ENCODE assay signal across 10 cellular contexts in the genomic region with DNA sequence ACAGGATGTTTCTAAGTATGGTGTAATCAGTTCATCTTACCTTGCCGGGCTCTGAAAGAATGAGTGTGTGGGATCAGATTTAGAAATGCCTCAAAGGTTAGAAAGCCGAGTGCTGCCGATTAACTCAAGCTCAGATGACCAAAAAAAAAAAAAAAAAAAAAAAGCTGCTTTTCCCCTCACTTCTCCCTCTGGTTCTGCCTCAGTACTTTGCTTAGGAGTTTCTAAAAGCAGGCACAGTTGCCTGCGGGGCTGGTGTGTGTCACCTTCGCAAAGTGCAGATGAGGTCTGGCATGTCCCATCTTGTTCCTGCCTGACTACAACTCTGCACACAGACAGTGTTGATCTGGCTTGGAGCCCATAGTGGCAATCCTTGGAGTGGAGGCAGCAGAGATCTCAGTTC. TPM values are rescaled to one million over a fixed set of nuclear protein-coding genes. Genes with fewer than 3 reads are reported as not detected.
A peak's percentile ranks its signal among the peaks of the same experiment; 100 is the strongest.
DNase-seq lines count a peak whose midpoint lies in the region; ATAC-seq and TF ChIP-seq lines count a peak whose summit lies in the region.
"Had no signal": no experiment of that assay in that cellular context is flagged by ENCODE, and none has a peak within 500 bp of the region (broad histone marks: within the 10 kb centered on the region; RNA-seq: fewer than 3 reads in every experiment).

No MANE protein-coding gene starts in this region.

- no peaks in the 10 kb centered on the region for H3K36me3 ChIP-seq in skeletal muscle tissue (ENCODE audit: control insufficient read depth in 3 of 3, insufficient read depth in 3 of 3, low read length in 3 of 3)

- no peaks in the 10 kb centered on the region for H3K36me3 Mint-ChIP-seq in WTC11

- H3K9me3 Mint-ChIP-seq in WTC11 = no peaks in the 10 kb centered on the region

- DNase-seq in HPDE6-E6E7 (ENCODE audit: extremely low spot score) = peak; percentile 58
- no peak for DNase-seq in WTC11 (ENCODE audit: low spot score)
- DNase-seq in left ventricle myocardium superior = peak; percentile 60
- DNase-seq in activated CD8-positive, alpha-beta memory T cell treated with anti-CD3 and anti-CD28 coated beads, Interleukin-2, amount 50 U/mL, for 4 hours = no peak
- no peak for DNase-seq in amniotic stem cell (lab: John Stamatoyannopoulos, UW)
- DNase-seq: effector memory CD4-positive, alpha-beta T cell; NCI-H187 had no signal

- intact Hi-C loops in left ventricle myocardium superior (cut with micrococcal nuclease) = no loop called here

- peak overlapping the region; percentile 22 to 61 (median 52) for H3K9ac ChIP-seq in skeletal muscle tissue (ENCODE audit: low read depth in 1 of 3, low read length in 3 of 3)

- H3K27ac Mint-ChIP-seq in WTC11 = peak overlapping the region; percentile 93

- H3K4me1 ChIP-seq in skeletal muscle tissue (ENCODE audit: control insufficient read depth in 3 of 3, insufficient read depth in 3 of 3, low read length in 3 of 3) = peaks cover 66 to 74% (median 71%) of the 10 kb centered on the region in 3 donors

- no peaks in the 10 kb centered on the region for H3K27me3 Mint-ChIP-seq in WTC11 (ENCODE audit: low read depth)

- H3K27ac ChIP-seq in skeletal muscle tissue (ENCODE audit: low read depth, low read length) = peak overlapping the region; percentile 83

- TF ChIP-seq CTCF in WTC11 (IDR thresholded peaks at IDR 0.05) = no peak

- H3K4me1 Mint-ChIP-seq in WTC11 = peaks cover 72% of the 10 kb centered on the region

- peak overlapping the region in 2 of 3 donors; percentile 29 to 36 for H3K4me3 ChIP-seq in skeletal muscle tissue (ENCODE audit: low read length in 3 of 3)

- no peaks in the 10 kb centered on the region for H3K9me3 ChIP-seq in skeletal muscle tissue (ENCODE audit: control insufficient read depth in 3 of 3, low read length in 3 of 3)

- ATAC-seq in WTC11 = no peak; the same call in 1 of the 2 replicates
- ATAC-seq in left ventricle myocardium superior = peak; percentile 91
- ATAC-seq in HG02610 (IDR thresholded peaks at IDR 0.05; ENCODE audit: unreplicated experiment) = no peak
- ATAC-seq in HG02588 (IDR thresholded peaks at IDR 0.05; ENCODE audit: unreplicated experiment) = no peak

- POLR2A ChIA-PET in WTC11 (lab: Charles Lee) = interaction anchor here (0.6 kb wide), 2 partner anchors 208 to 838 kb away, joined by 3 to 4 read pairs; no protein-coding TSS in a partner anchor

- CTCF ChIA-PET in WTC11 (lab: Charles Lee) = interaction anchor here (0.6 to 1.2 kb wide), 5 partner anchors 54 to 908 kb away, joined by 3 to 6 read pairs (median 3); no protein-coding TSS in a partner anchor

- H3K4me3 Mint-ChIP-seq in WTC11 = peak overlapping the region; percentile 61

- no peaks in the 10 kb centered on the region for H3K27me3 ChIP-seq in skeletal muscle tissue (ENCODE audit: control insufficient read depth in 3 of 3, insufficient read depth in 3 of 3, low read length in 3 of 3)

TF ChIP-seq in WTC11, 78 proteins besides CTCF, POLR2A, EP300 and RAD21:
- TF ChIP-seq ELF4 (CRISPR knock-in tag; IDR thresholded peaks at IDR 0.05; ENCODE audit: low read depth) (no peak), SP1 (CRISPR knock-in tag; conservative IDR thresholded peaks at IDR 0.05) (no peak), HMGA2 (CRISPR knock-in tag; IDR thresholded peaks at IDR 0.05) (no peak), SOX15 (CRISPR knock-in tag; IDR thresholded peaks at IDR 0.05) (no peak), SMAD4 (CRISPR knock-in tag; IDR thresholded peaks at IDR 0.05) (no peak), GRHL2 (CRISPR knock-in tag; IDR thresholded peaks at IDR 0.05; ENCODE audit: insufficient replicate concordance, severe bottlenecking) (no peak), ZNF416 (CRISPR knock-in tag; IDR thresholded peaks at IDR 0.05) (no peak), NR2C2 (CRISPR knock-in tag; IDR thresholded peaks at IDR 0.05) (no peak)
- TF ChIP-seq, protein P1, sequence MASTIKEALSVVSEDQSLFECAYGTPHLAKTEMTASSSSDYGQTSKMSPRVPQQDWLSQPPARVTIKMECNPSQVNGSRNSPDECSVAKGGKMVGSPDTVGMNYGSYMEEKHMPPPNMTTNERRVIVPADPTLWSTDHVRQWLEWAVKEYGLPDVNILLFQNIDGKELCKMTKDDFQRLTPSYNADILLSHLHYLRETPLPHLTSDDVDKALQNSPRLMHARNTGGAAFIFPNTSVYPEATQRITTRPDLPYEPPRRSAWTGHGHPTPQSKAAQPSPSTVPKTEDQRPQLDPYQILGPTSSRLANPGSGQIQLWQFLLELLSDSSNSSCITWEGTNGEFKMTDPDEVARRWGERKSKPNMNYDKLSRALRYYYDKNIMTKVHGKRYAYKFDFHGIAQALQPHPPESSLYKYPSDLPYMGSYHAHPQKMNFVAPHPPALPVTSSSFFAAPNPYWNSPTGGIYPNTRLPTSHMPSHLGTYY (CRISPR knock-in tag; IDR thresholded peaks at IDR 0.05) = no peak
- TF ChIP-seq, protein P2, sequence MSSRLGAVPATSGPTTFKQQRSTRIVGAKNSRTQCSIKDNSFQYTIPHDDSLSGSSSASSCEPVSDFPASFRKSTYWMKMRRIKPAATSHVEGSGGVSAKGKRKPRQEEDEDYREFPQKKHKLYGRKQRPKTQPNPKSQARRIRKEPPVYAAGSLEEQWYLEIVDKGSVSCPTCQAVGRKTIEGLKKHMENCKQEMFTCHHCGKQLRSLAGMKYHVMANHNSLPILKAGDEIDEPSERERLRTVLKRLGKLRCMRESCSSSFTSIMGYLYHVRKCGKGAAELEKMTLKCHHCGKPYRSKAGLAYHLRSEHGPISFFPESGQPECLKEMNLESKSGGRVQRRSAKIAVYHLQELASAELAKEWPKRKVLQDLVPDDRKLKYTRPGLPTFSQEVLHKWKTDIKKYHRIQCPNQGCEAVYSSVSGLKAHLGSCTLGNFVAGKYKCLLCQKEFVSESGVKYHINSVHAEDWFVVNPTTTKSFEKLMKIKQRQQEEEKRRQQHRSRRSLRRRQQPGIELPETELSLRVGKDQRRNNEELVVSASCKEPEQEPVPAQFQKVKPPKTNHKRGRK (CRISPR knock-in tag; IDR thresholded peaks at IDR 0.05; ENCODE audit: borderline replicate concordance) = no peak

RNA-seq across cellular contexts. Expression of a gene that starts 47.0 kb away (rescaled TPM):
- 19.7 to 23.4 TPM (median 20.6 TPM) in 3 replicates for total RNA-seq in WTC11 (2021)
- total RNA-seq in left ventricle myocardium superior = 46.6 TPM
- 16.2 TPM for total RNA-seq in skeletal muscle tissue

Comparison
In these comparisons a context has a peak if more than half of its experiments do, and no peak if none do; other contexts are left out.
1. DNase-seq: peak in HPDE6-E6E7 (single experiment) and left ventricle myocardium superior (single experiment); none in WTC11 (single experiment), activated CD8-positive, alpha-beta memory T cell treated with anti-CD3 and anti-CD28 coated beads, Interleukin-2, amount 50 U/mL, for 4 hours (single experiment) and amniotic stem cell (single experiment).